In genomic region chr15:64466408-64467116, GRCh38 we compare ENCODE assay signal across 17 cellular contexts. TPM values are rescaled to one million over a fixed set of nuclear protein-coding genes. Genes with fewer than 3 reads are reported as not detected.
DNase-seq lines count a peak whose midpoint lies in the region; ATAC-seq, FAIRE-seq and TF ChIP-seq lines count a peak whose summit lies in the region.
"Had no signal": no experiment of that assay in that cellular context is flagged by ENCODE, and none has a peak within 500 bp of the region (broad histone marks: within the 10 kb centered on the region; RNA-seq: fewer than 3 reads in every experiment).

No MANE protein-coding gene starts in this region.

- peaks cover 3% of the 10 kb centered on the region for H3K36me3 Mint-ChIP-seq in central memory CD8-positive, alpha-beta T cell (ENCODE audit: insufficient read depth)
- H3K36me3 Mint-ChIP-seq in nephron progenitor cell (ENCODE audit: low read depth) = peaks cover 42% of the 10 kb centered on the region
- H3K36me3 Mint-ChIP-seq: naive B cell had no signal

- FAIRE-seq in GM12892 (lab: Jason Lieb, UNC) = no peak
- FAIRE-seq: islet of Langerhans had no signal

- in situ Hi-C loops in KBM-7 (cut with MboI; ENCODE audit: low pct_unique_long_range_greater_than_20kb, low sequenced_read_pairs) = no loop called here

- peak overlapping the region; percentile 56 for H3K27ac Mint-ChIP-seq in central memory CD8-positive, alpha-beta T cell (ENCODE audit: low read depth)
- peak overlapping the region; percentile 65 for H3K27ac Mint-ChIP-seq in nephron progenitor cell
- H3K27ac Mint-ChIP-seq: activated naive CD8-positive, alpha-beta T cell treated with anti-CD3 and anti-CD28 coated beads, Interleukin-2, amount 10 ng/mL, durations not matched to agents 7 days and 5 days had no signal

- H3K4me1 Mint-ChIP-seq in central memory CD8-positive, alpha-beta T cell = peaks cover 51% of the 10 kb centered on the region
- peaks cover 71% of the 10 kb centered on the region for H3K4me1 Mint-ChIP-seq in nephron progenitor cell

- no peak for ATAC-seq in central memory CD8-positive, alpha-beta T cell (replicated peaks; ENCODE audit: extremely low read depth, poor library complexity, severe bottlenecking)
- no peak for ATAC-seq in GM18511 (IDR thresholded peaks at IDR 0.05; ENCODE audit: unreplicated experiment)

- H3K9me3 Mint-ChIP-seq in central memory CD8-positive, alpha-beta T cell = no peaks in the 10 kb centered on the region
- no peaks in the 10 kb centered on the region for H3K9me3 Mint-ChIP-seq in nephron progenitor cell
- H3K9me3 Mint-ChIP-seq: activated CD4-positive, alpha-beta T cell treated with anti-CD3 and anti-CD28 coated beads, Interleukin-2, amount 10 ng/mL, durations not matched to agents 7 days and 5 days; activated naive CD8-positive, alpha-beta T cell treated with anti-CD3 and anti-CD28 coated beads, Interleukin-2, amount 10 ng/mL, durations not matched to agents 7 days and 5 days; naive B cell had no signal

- no peaks in the 10 kb centered on the region for H3K27me3 Mint-ChIP-seq in central memory CD8-positive, alpha-beta T cell
- peaks cover 3% of the 10 kb centered on the region for H3K27me3 Mint-ChIP-seq in nephron progenitor cell (ENCODE audit: low read depth, poor library complexity)
- H3K27me3 Mint-ChIP-seq: activated CD4-positive, alpha-beta T cell treated with anti-CD3 and anti-CD28 coated beads, Interleukin-2, amount 10 ng/mL, durations not matched to agents 7 days and 5 days; activated naive CD8-positive, alpha-beta T cell treated with anti-CD3 and anti-CD28 coated beads, Interleukin-2, amount 10 ng/mL, durations not matched to agents 7 days and 5 days; naive B cell had no signal

- TF ChIP-seq POLR2A in GM12892 (IDR thresholded peaks at IDR 0.05; ENCODE audit: low read depth, low read length) = no peak

- TF ChIP-seq CTCF in nephron progenitor cell (IDR thresholded peaks at IDR 0.05) = no peak

- DNase-seq in NCI-H1105 treated with DMSO at 0.1 percent for 48 hours (lab: John Stamatoyannopoulos, UW) (peak; percentile 50), NCI-H1105 (lab: John Stamatoyannopoulos, UW) (no peak), KBM-7 (peak; percentile 76), nephron progenitor cell (no peak), GM12892 (ENCODE audit: insufficient read length) (no peak), SIG-M5 (lab: John Stamatoyannopoulos, UW) (no peak)
- DNase-seq in central memory CD8-positive, alpha-beta T cell (ENCODE audit: low spot score in 2 of 2) = no peak
- DNase-seq: 8988T; activated CD4-positive, alpha-beta T cell treated with anti-CD3 and anti-CD28 coated beads, Interleukin-2, amount 10 ng/mL, durations not matched to agents 7 days and 5 days; activated naive CD8-positive, alpha-beta T cell treated with anti-CD3 and anti-CD28 coated beads, Interleukin-2, amount 10 ng/mL, durations not matched to agents 7 days and 5 days; dorsolateral prefrontal cortex; GOT3; naive B cell; NCI-H187; T-helper 1 cell had no signal

- H3K4me3 Mint-ChIP-seq in central memory CD8-positive, alpha-beta T cell = no peak overlapping the region
- H3K4me3 Mint-ChIP-seq in nephron progenitor cell = no peak overlapping the region
- H3K4me3 Mint-ChIP-seq: activated CD4-positive, alpha-beta T cell treated with anti-CD3 and anti-CD28 coated beads, Interleukin-2, amount 10 ng/mL, durations not matched to agents 7 days and 5 days; activated naive CD8-positive, alpha-beta T cell treated with anti-CD3 and anti-CD28 coated beads, Interleukin-2, amount 10 ng/mL, durations not matched to agents 7 days and 5 days; naive B cell had no signal

RNA-seq across cellular contexts. Expression of gene ZNF609, which starts 6.2 kb away (rescaled TPM):
- 13.5 TPM for polyA plus RNA-seq in GM12892 (2012; ENCODE audit: missing spikeins)

Comparison
In these comparisons a context has a peak if more than half of its experiments do, and no peak if none do; other contexts are left out.
1. DNase-seq: peak in NCI-H1105 treated with DMSO at 0.1 percent for 48 hours (single experiment) and KBM-7 (single experiment); none in NCI-H1105 (single experiment), central memory CD8-positive, alpha-beta T cell (0 of 2), nephron progenitor cell (single experiment), GM12892 (single experiment) and SIG-M5 (single experiment).